22 cellular contexts compared by ENCODE assay signal in genomic region chr5:14181299-14181968, GRCh38. TPM values are rescaled to one million over a fixed set of nuclear protein-coding genes. Genes with fewer than 3 reads are reported as not detected.
DNase-seq lines count a peak whose midpoint lies in the region; ATAC-seq, FAIRE-seq and TF ChIP-seq lines count a peak whose summit lies in the region.
"Had no signal": no experiment of that assay in that cellular context is flagged by ENCODE, and none has a peak within 500 bp of the region (broad histone marks: within the 10 kb centered on the region; RNA-seq: fewer than 3 reads in every experiment).

No MANE protein-coding gene starts in this region.

- CTCF ChIA-PET in A549 (lab: Yijun Ruan, JAX), result interaction anchor here (0.7 to 2.4 kb wide), 4 partner anchors 38 to 89 kb away, joined by 3 to 13 read pairs (median 5); partner anchors contain the start of gene TRIO
- CTCF ChIA-PET in PC-9 (lab: Charles Lee), result no interaction called here
- CTCF ChIA-PET in activated naive CD4-positive, alpha-beta T cell treated with anti-CD3 and anti-CD28 coated beads, Interleukin-2, amount 10 ng/mL, durations not matched to agents 7 days and 5 days (lab: Charles Lee), result no interaction called here

- H3K9me3 ChIP-seq in A549, result no peaks in the 10 kb centered on the region
- H3K9me3 ChIP-seq in PC-9 (ENCODE audit: insufficient read depth, low read depth), result no peaks in the 10 kb centered on the region
- H3K9me3 ChIP-seq in testis, result no peaks in the 10 kb centered on the region
- H3K9me3 ChIP-seq: colonic mucosa, gastrocnemius medialis had no signal

- no peaks in the 10 kb centered on the region for H3K9me3 Mint-ChIP-seq in osteocyte (ENCODE audit: unreplicated experiment)
- H3K9me3 Mint-ChIP-seq in activated naive CD4-positive, alpha-beta T cell treated with anti-CD3 and anti-CD28 coated beads, Interleukin-2, amount 10 ng/mL, durations not matched to agents 7 days and 5 days, result no peaks in the 10 kb centered on the region
- no peaks in the 10 kb centered on the region for H3K9me3 Mint-ChIP-seq in activated T-cell treated with anti-CD3 and anti-CD28 coated beads, Interleukin-2, amount 50 U/mL, for 72 hours
- H3K9me3 Mint-ChIP-seq: CD8-positive, alpha-beta memory T cell; naive thymus-derived CD8-positive, alpha-beta T cell had no signal

- ATAC-seq in A549, result no peak
- ATAC-seq in activated T-cell treated with anti-CD3 and anti-CD28 coated beads, Interleukin-2, amount 50 U/mL, for 72 hours (replicated peaks in 1 of 2), result no peak
- ATAC-seq: gastrocnemius medialis; left ventricle myocardium superior; naive thymus-derived CD8-positive, alpha-beta T cell had no signal

- no peaks in the 10 kb centered on the region for H3K27me3 ChIP-seq in PC-9 (ENCODE audit: insufficient read depth, low read depth)
- H3K27me3 ChIP-seq in testis, result no peaks in the 10 kb centered on the region
- H3K27me3 ChIP-seq: colonic mucosa, gastrocnemius medialis had no signal

- no peak overlapping the region for H3K4me3 Mint-ChIP-seq in osteocyte (ENCODE audit: unreplicated experiment)
- no peak overlapping the region for H3K4me3 Mint-ChIP-seq in activated naive CD4-positive, alpha-beta T cell treated with anti-CD3 and anti-CD28 coated beads, Interleukin-2, amount 10 ng/mL, durations not matched to agents 7 days and 5 days
- no peak overlapping the region for H3K4me3 Mint-ChIP-seq in activated T-cell treated with anti-CD3 and anti-CD28 coated beads, Interleukin-2, amount 50 U/mL, for 72 hours
- H3K4me3 Mint-ChIP-seq: CD8-positive, alpha-beta memory T cell; naive thymus-derived CD8-positive, alpha-beta T cell had no signal

- peaks cover 100% of the 10 kb centered on the region for H3K79me2 ChIP-seq in PC-9 (ENCODE audit: low read depth)

- no peaks in the 10 kb centered on the region for H3K36me3 Mint-ChIP-seq in osteocyte (ENCODE audit: unreplicated experiment)
- H3K36me3 Mint-ChIP-seq in activated naive CD4-positive, alpha-beta T cell treated with anti-CD3 and anti-CD28 coated beads, Interleukin-2, amount 10 ng/mL, durations not matched to agents 7 days and 5 days, result no peaks in the 10 kb centered on the region
- no peaks in the 10 kb centered on the region for H3K36me3 Mint-ChIP-seq in activated T-cell treated with anti-CD3 and anti-CD28 coated beads, Interleukin-2, amount 50 U/mL, for 72 hours (ENCODE audit: insufficient read depth in 2 of 2)
- H3K36me3 Mint-ChIP-seq: CD8-positive, alpha-beta memory T cell; naive thymus-derived CD8-positive, alpha-beta T cell had no signal

- H4K20me1 ChIP-seq in PC-9 (ENCODE audit: insufficient read depth), result peaks cover 6% of the 10 kb centered on the region; the same call in 1 of the 2 replicates

- intact Hi-C loops in PC-9 (cut with micrococcal nuclease; ENCODE audit: unreplicated experiment), result no loop called here
- intact Hi-C loops in testis (cut with DNase I; ENCODE audit: low total_unique reads), result no loop called here

- TF ChIP-seq RAD21 in A549 (conservative IDR thresholded peaks at IDR 0.05 in 1 of 2, IDR thresholded peaks at IDR 0.05 in 1 of 2), result no peak

- peak overlapping the region; percentile 41 to 77; a peak in 5 of 6 replicates for H3K27ac ChIP-seq in A549
- peak overlapping the region; percentile 20; the same call in 1 of the 2 replicates for H3K27ac ChIP-seq in PC-9
- H3K27ac ChIP-seq in epithelial cell of prostate, result peak overlapping the region; percentile 93
- H3K27ac ChIP-seq in testis, result no peak overlapping the region
- H3K27ac ChIP-seq: colonic mucosa, gastrocnemius medialis had no signal

- no peak for TF ChIP-seq EP300 in A549 (IDR thresholded peaks at IDR 0.05)

- H3K27me3 Mint-ChIP-seq in osteocyte (ENCODE audit: unreplicated experiment), result no peaks in the 10 kb centered on the region
- H3K27me3 Mint-ChIP-seq in activated naive CD4-positive, alpha-beta T cell treated with anti-CD3 and anti-CD28 coated beads, Interleukin-2, amount 10 ng/mL, durations not matched to agents 7 days and 5 days, result peaks cover 4% of the 10 kb centered on the region
- no peaks in the 10 kb centered on the region for H3K27me3 Mint-ChIP-seq in activated T-cell treated with anti-CD3 and anti-CD28 coated beads, Interleukin-2, amount 50 U/mL, for 72 hours (ENCODE audit: low read depth)
- H3K27me3 Mint-ChIP-seq: progenitor cell of endocrine pancreas had no signal

- peak overlapping the region; percentile 96 for H3K27ac Mint-ChIP-seq in osteocyte (ENCODE audit: unreplicated experiment)
- H3K27ac Mint-ChIP-seq in activated naive CD4-positive, alpha-beta T cell treated with anti-CD3 and anti-CD28 coated beads, Interleukin-2, amount 10 ng/mL, durations not matched to agents 7 days and 5 days, result no peak overlapping the region
- no peak overlapping the region for H3K27ac Mint-ChIP-seq in activated T-cell treated with anti-CD3 and anti-CD28 coated beads, Interleukin-2, amount 50 U/mL, for 72 hours
- H3K27ac Mint-ChIP-seq: CD8-positive, alpha-beta memory T cell; progenitor cell of endocrine pancreas had no signal

- 86% methylated on average over 11 of the region's 11 CpGs for WGBS in A549 (ENCODE audit: missing lambda C conversion rate)
- 88 to 90% methylated on average over 11 of the region's 11 CpGs for WGBS in testis, 2 donors

- H3K9me2 ChIP-seq in PC-9 (ENCODE audit: insufficient read depth), result no peaks in the 10 kb centered on the region

- TF ChIP-seq CTCF in A549 (IDR thresholded peaks at IDR 0.05) (no peak), PC-9 (conservative IDR thresholded peaks at IDR 0.05) (no peak), osteocyte (IDR thresholded peaks at IDR 0.05) (no peak), testis (IDR thresholded peaks at IDR 0.05) (no peak)

- no peak for TF ChIP-seq POLR2A in A549 (IDR thresholded peaks at IDR 0.05; ENCODE audit: low read length)
- no peak for TF ChIP-seq POLR2A in testis (IDR thresholded peaks at IDR 0.05)

- FAIRE-seq in A549 (lab: Jason Lieb, UNC), result no peak
- FAIRE-seq: endothelial cell of umbilical vein had no signal

- H3K36me3 ChIP-seq in PC-9 (ENCODE audit: low read depth) (no peaks in the 10 kb centered on the region; the same call in 1 of the 2 replicates), testis (ENCODE audit: low read depth, missing control alignments) (no peaks in the 10 kb centered on the region)
- H3K36me3 ChIP-seq: colonic mucosa, gastrocnemius medialis had no signal

- H3F3A ChIP-seq in PC-9 (ENCODE audit: insufficient read depth, low read depth), result peaks cover 45% of the 10 kb centered on the region

- DNase-seq in A549 (ENCODE audit: low read depth in 1 of 2, low spot score in 1 of 2) (no peak), PC-9 (no peak), epithelial cell of prostate (ENCODE audit: low read depth, low spot score) (no peak), osteocyte (ENCODE audit: extremely low spot score, unreplicated experiment) (no peak), Kasumi-1 (lab: John Stamatoyannopoulos, UW) (no peak), testis (no peak)
- DNase-seq in activated naive CD4-positive, alpha-beta T cell treated with anti-CD3 and anti-CD28 coated beads, Interleukin-2, amount 10 ng/mL, durations not matched to agents 7 days and 5 days, result no peak
- DNase-seq in activated T-cell treated with anti-CD3 and anti-CD28 coated beads, Interleukin-2, amount 50 U/mL, for 72 hours, result no peak
- DNase-seq: activated CD4-positive, CD25-positive, alpha-beta regulatory T cell treated with anti-CD3 and anti-CD28 coated beads, Interleukin-2, amount 50 U/mL, for 72 hours; amniotic stem cell; CD8-positive, alpha-beta memory T cell; colonic mucosa; gastrocnemius medialis; left ventricle myocardium superior; naive thymus-derived CD8-positive, alpha-beta T cell; NCI-H1694; NCI-H345; NK-92 treated with Interleukin-12 subunit alpha and Interleukin-12 subunit beta, amount 100 ng/mL, for 24 hours; Right ventricle myocardium superior; stimulated activated naive CD4-positive, alpha-beta T cell had no signal

- BruUV-seq in PC-9 (replicated peaks; lab: Mats Ljungman, UMichigan), result no TSS peak

- H3K4me2 ChIP-seq in A549 (peak overlapping the region; percentile 86; the same call in 1 of the 3 replicates), PC-9 (no peak overlapping the region)

- no peak overlapping the region for H2AFZ ChIP-seq in PC-9

- H3K4me3 ChIP-seq in A549 (no peak overlapping the region), PC-9 (no peak overlapping the region), testis (no peak overlapping the region)
- H3K4me3 ChIP-seq: colonic mucosa, gastrocnemius medialis had no signal

- H3K4me1 ChIP-seq in A549, result peaks cover 100% of the 10 kb centered on the region
- peaks cover 84% of the 10 kb centered on the region for H3K4me1 ChIP-seq in PC-9 (replicated peaks; ENCODE audit: insufficient read depth)
- peaks cover 24% of the 10 kb centered on the region for H3K4me1 ChIP-seq in testis
- H3K4me1 ChIP-seq: colonic mucosa had no signal

- POLR2A ChIA-PET in A549 (lab: Yijun Ruan, JAX), result interaction anchor here (0.6 kb wide), 1 partner anchor 17 kb away, joined by 8 read pairs; no protein-coding TSS in a partner anchor
- POLR2A ChIA-PET in PC-9 (lab: Charles Lee; ENCODE audit: unreplicated experiment), result no interaction called here

- peaks cover 88% of the 10 kb centered on the region for H3K4me1 Mint-ChIP-seq in osteocyte (ENCODE audit: unreplicated experiment)
- H3K4me1 Mint-ChIP-seq in activated naive CD4-positive, alpha-beta T cell treated with anti-CD3 and anti-CD28 coated beads, Interleukin-2, amount 10 ng/mL, durations not matched to agents 7 days and 5 days, result no peaks in the 10 kb centered on the region
- H3K4me1 Mint-ChIP-seq in activated T-cell treated with anti-CD3 and anti-CD28 coated beads, Interleukin-2, amount 50 U/mL, for 72 hours (ENCODE audit: low read depth), result no peaks in the 10 kb centered on the region
- H3K4me1 Mint-ChIP-seq: CD8-positive, alpha-beta memory T cell had no signal

TF ChIP-seq in A549, 52 proteins besides CTCF, POLR2A, EP300 and RAD21 (continues in another document):
- TF ChIP-seq FOSL2 (IDR thresholded peaks at IDR 0.05) (no peak), FOSL2 (CRISPR knock-in tag; IDR thresholded peaks at IDR 0.05) (no peak), HOXB5 (CRISPR knock-in tag; IDR thresholded peaks at IDR 0.05) (no peak), FOSB (CRISPR knock-in tag; IDR thresholded peaks at IDR 0.05) (no peak)

RNA-seq across cellular contexts. Expression of gene TRIO, which starts 38.3 kb away (rescaled TPM):
- 79.0 and 91.2 TPM in 2 replicates for polyA plus RNA-seq in A549 (2011; rRNA removed)
- 63.7 and 64.8 TPM in 2 replicates for polyA plus RNA-seq in A549 (2012; cell fraction: cytosol; rRNA removed)
- 217 and 257 TPM in 2 replicates for polyA plus RNA-seq in A549 (2012; cell fraction: nucleus; rRNA removed)
- 47.5 to 57.9 TPM (median 48.1 TPM) in 3 replicates for polyA plus RNA-seq in A549 (2017; fragmentation: RNase III; extraction: RNeasy Plus Mini Kit Qiagen cat#74134 plus additional on column Dnase treatment)
- polyA minus RNA-seq in A549 (2011; rRNA and poly(A)+ RNA removed), result 263 and 307 TPM in 2 replicates
- total RNA-seq in PC-9 (2021), result 596 and 756 TPM in 2 replicates
- 336 and 341 TPM in 2 replicates for total RNA-seq in osteocyte
- total RNA-seq in activated T-cell treated with anti-CD3 and anti-CD28 coated beads, Interleukin-2, amount 50 U/mL, for 72 hours, result 10 to 100 TPM; 13.2 to 14.0 TPM
- 100 to 1,000 TPM; 249 to 295 TPM for total RNA-seq in testis
- 47.2 TPM for polyA plus RNA-seq in testis (ENCODE audit: insufficient read depth, low read depth, low replicate concordance)

Comparison
In these comparisons a context has a peak if more than half of its experiments do, and no peak if none do; other contexts are left out.
1. H3K27ac ChIP-seq: peak in A549 (2 of 2), PC-9 (single experiment) and epithelial cell of prostate (single experiment); none in testis (0 of 2).
2. RNA of gene TRIO, which starts 38.3 kb away (total RNA-seq): 596 to 756 TPM in PC-9, 336 to 341 TPM in osteocyte and 249 to 295 TPM in testis; 13.2 to 14.0 TPM in activated T-cell treated with anti-CD3 and anti-CD28 coated beads, Interleukin-2, amount 50 U/mL, for 72 hours; every median in the first group is over 10 times any median in the second.